4 cellular contexts compared by ENCODE assay signal in genomic region chr9:116898131-116898530, GRCh38.
DNase-seq lines count a peak whose midpoint lies in the region; FAIRE-seq and TF ChIP-seq lines count a peak whose summit lies in the region.
"Not testable (repeated sequence)": the region's sequence is repeated elsewhere in the genome, so short reads cannot be mapped to it uniquely, and the experiment has no call there.

No MANE protein-coding gene starts in this region.

- POLR2A ChIA-PET in H1 (lab: Charles Lee; ENCODE audit: partially characterized antibody), result interaction anchor here (1.0 kb wide), 1 partner anchor 8 kb away, joined by 3 read pairs; no protein-coding TSS in a partner anchor

- H3K79me1 ChIP-seq in H1 (ENCODE audit: low read depth, low read length), result not testable (repeated sequence)

- not testable (repeated sequence) for H3K9me3 ChIP-seq in Karpas-422 (ENCODE audit: low read length); H1 (ENCODE audit: insufficient read depth in 2 of 2, low read depth in 1 of 2, low read length in 1 of 2)
- peaks cover 16% of the 10 kb centered on the region for H3K9me3 ChIP-seq in SJCRH30 (replicated peaks)

- TF ChIP-seq POLR2A in H1 (IDR thresholded peaks at IDR 0.05; ENCODE audit: control extremely low read depth in 1 of 2, low read depth in 2 of 2, low read length in 2 of 2), result not testable (repeated sequence)

- not testable (repeated sequence) for H3K9ac ChIP-seq in Karpas-422 (ENCODE audit: low read length); H1 (replicated peaks in 1 of 4; ENCODE audit: extremely low read depth in 1 of 4, low read depth in 3 of 4, low read length in 3 of 4)

- not testable (repeated sequence) for H3K4me3 ChIP-seq in Karpas-422 (ENCODE audit: low read length); SJCRH30; H1 (ENCODE audit: extremely low read depth in 1 of 4, insufficient read depth in 2 of 4, low read depth in 3 of 4, low read length in 4 of 4)

- not testable (repeated sequence) for H4K8ac ChIP-seq in H1 (ENCODE audit: extremely low read depth, insufficient read depth, low read length)

- not testable (repeated sequence) for H2BK120ac ChIP-seq in H1 (replicated peaks; ENCODE audit: low read depth, low read length)

- H3K27ac Mint-ChIP-seq in endothelial cell (ENCODE audit: unreplicated experiment), result peak overlapping the region; percentile 9

- not testable (repeated sequence) for H3K4me3 Mint-ChIP-seq in endothelial cell (ENCODE audit: unreplicated experiment)

- not testable (repeated sequence) for H3K23ac ChIP-seq in H1 (ENCODE audit: insufficient read length)

- H4K5ac ChIP-seq in H1 (ENCODE audit: insufficient read length, low read depth, low read length), result not testable (repeated sequence)

- TF ChIP-seq CTCF in H1 (IDR thresholded peaks at IDR 0.05; ENCODE audit: control extremely low read depth in 1 of 3, insufficient read depth in 1 of 3, low read depth in 1 of 3, low read length in 3 of 3); endothelial cell (IDR thresholded peaks at IDR 0.05; ENCODE audit: unreplicated experiment): not testable (repeated sequence)

- not testable (repeated sequence) for H3K4me2 ChIP-seq in Karpas-422 (ENCODE audit: low read depth, low read length, poor library complexity, severe bottlenecking); H1 (ENCODE audit: insufficient read depth in 1 of 2, low read depth in 2 of 2, low read length in 2 of 2)

- H3K4ac ChIP-seq in H1 (replicated peaks; ENCODE audit: insufficient read length, low read depth, low read length), result not testable (repeated sequence)

- WGBS in H1 (ENCODE audit: extremely low coverage in 1 of 2, insufficient coverage in 1 of 2, insufficient read length in 1 of 2, insufficient replicate concordance in 2 of 2, low coverage in 1 of 2, low lambda C conversion rate in 2 of 2, missing lambda C conversion rate in 1 of 2), 2 experiments, result 77% methylated on average over 5 of the region's 5 CpGs; no CpG with 5 or more reads in 1 of the 2 experiments

- H3K36me3 ChIP-seq in Karpas-422 (ENCODE audit: insufficient read depth, low read length); SJCRH30; H1 (ENCODE audit: control insufficient read depth in 2 of 4, insufficient read depth in 4 of 4, low read length in 3 of 4): not testable (repeated sequence)

- not testable (repeated sequence) for H3K18ac ChIP-seq in H1 (ENCODE audit: extremely low read depth, low read length)

- not testable (repeated sequence) for TF ChIP-seq RAD21 in H1 (IDR thresholded peaks at IDR 0.05 in 1 of 2, conservative IDR thresholded peaks at IDR 0.05 in 1 of 2; ENCODE audit: low read depth in 2 of 2, low read length in 2 of 2)

- not testable (repeated sequence) for H2AK5ac ChIP-seq in H1 (ENCODE audit: low read depth, low read length)

- H3K36me3 Mint-ChIP-seq in endothelial cell (ENCODE audit: low read depth, unreplicated experiment), result not testable (repeated sequence)

- not testable (repeated sequence) for H2BK15ac ChIP-seq in H1 (ENCODE audit: low read length)

- CTCF ChIA-PET in H1 (lab: Charles Lee; ENCODE audit: partially characterized antibody), result interaction anchor here (0.6 to 1.3 kb wide), 4 partner anchors 19 to 527 kb away, joined by 3 to 4 read pairs (median 4); no protein-coding TSS in a partner anchor

- H3K9me2 ChIP-seq in Karpas-422 (replicated peaks; ENCODE audit: insufficient read depth, low read length), result not testable (repeated sequence)

- peaks cover 11% of the 10 kb centered on the region for H3K4me1 Mint-ChIP-seq in endothelial cell (ENCODE audit: unreplicated experiment)

- DNase-seq in Karpas-422, result peak; percentile 5
- DNase-seq in SJCRH30, result peak; percentile 50 to 60
- not testable (repeated sequence) for DNase-seq in H1 (ENCODE audit: low read depth in 1 of 2, low spot score in 2 of 2); endothelial cell (ENCODE audit: low spot score)

- FAIRE-seq in H1 (lab: Jason Lieb, UNC), result not testable (repeated sequence)

- H3K56ac ChIP-seq in H1 (replicated peaks; ENCODE audit: insufficient read length, low read depth, low read length), result not testable (repeated sequence)

- H2BK5ac ChIP-seq in H1 (ENCODE audit: low read depth, low read length), result not testable (repeated sequence)

- not testable (repeated sequence) for H4K91ac ChIP-seq in H1 (replicated peaks; ENCODE audit: insufficient read length, low read length)

- not testable (repeated sequence) for H4K20me1 ChIP-seq in Karpas-422 (ENCODE audit: insufficient read depth, low read depth, low read length); H1 (replicated peaks in 1 of 2; ENCODE audit: control insufficient read depth in 1 of 2, insufficient read depth in 2 of 2, low read length in 2 of 2)

- not testable (repeated sequence) for H3K14ac ChIP-seq in H1 (ENCODE audit: insufficient read length)

- not testable (repeated sequence) for H2AFZ ChIP-seq in Karpas-422 (ENCODE audit: low read length); H1 (ENCODE audit: low read length)

- not testable (repeated sequence) for H3K9me3 Mint-ChIP-seq in endothelial cell (ENCODE audit: unreplicated experiment)

- not testable (repeated sequence) for H3K23me2 ChIP-seq in H1 (ENCODE audit: low read depth, low read length)

- not testable (repeated sequence) for H3K79me2 ChIP-seq in Karpas-422 (ENCODE audit: low read length); H1 (ENCODE audit: control insufficient read depth in 1 of 2, insufficient read depth in 2 of 2, low read length in 2 of 2)

- not testable (repeated sequence) for H3K27ac ChIP-seq in Karpas-422 (ENCODE audit: low read length); SJCRH30; H1 (ENCODE audit: low read depth, low read length)

- H2BK12ac ChIP-seq in H1 (ENCODE audit: low read depth, low read length), result peak overlapping the region; percentile 39; the same call in 1 of the 2 replicates

- H3K27me3 Mint-ChIP-seq in endothelial cell (ENCODE audit: unreplicated experiment), result not testable (repeated sequence)

- not testable (repeated sequence) for TF ChIP-seq EP300 in H1 (IDR thresholded peaks at IDR 0.05; ENCODE audit: borderline replicate concordance in 1 of 2, low read depth in 2 of 2, low read length in 2 of 2)

- H2BK20ac ChIP-seq in H1 (ENCODE audit: low read length), result not testable (repeated sequence)

- H3K4me1 ChIP-seq in Karpas-422 (ENCODE audit: low read length); H1 (replicated peaks in 1 of 4; ENCODE audit: control insufficient read depth in 3 of 4, insufficient read depth in 4 of 4, low read length in 3 of 4): not testable (repeated sequence)
- peaks cover 30% of the 10 kb centered on the region for H3K4me1 ChIP-seq in SJCRH30

- not testable (repeated sequence) for H3K27me3 ChIP-seq in Karpas-422 (ENCODE audit: low read length); SJCRH30; H1 (replicated peaks in 1 of 4; ENCODE audit: control insufficient read depth in 3 of 4, extremely low read depth in 1 of 4, insufficient read depth in 3 of 4, low read length in 3 of 4)
